Comparison of ENCODE assay signal across 8 cellular contexts in the genomic region with DNA sequence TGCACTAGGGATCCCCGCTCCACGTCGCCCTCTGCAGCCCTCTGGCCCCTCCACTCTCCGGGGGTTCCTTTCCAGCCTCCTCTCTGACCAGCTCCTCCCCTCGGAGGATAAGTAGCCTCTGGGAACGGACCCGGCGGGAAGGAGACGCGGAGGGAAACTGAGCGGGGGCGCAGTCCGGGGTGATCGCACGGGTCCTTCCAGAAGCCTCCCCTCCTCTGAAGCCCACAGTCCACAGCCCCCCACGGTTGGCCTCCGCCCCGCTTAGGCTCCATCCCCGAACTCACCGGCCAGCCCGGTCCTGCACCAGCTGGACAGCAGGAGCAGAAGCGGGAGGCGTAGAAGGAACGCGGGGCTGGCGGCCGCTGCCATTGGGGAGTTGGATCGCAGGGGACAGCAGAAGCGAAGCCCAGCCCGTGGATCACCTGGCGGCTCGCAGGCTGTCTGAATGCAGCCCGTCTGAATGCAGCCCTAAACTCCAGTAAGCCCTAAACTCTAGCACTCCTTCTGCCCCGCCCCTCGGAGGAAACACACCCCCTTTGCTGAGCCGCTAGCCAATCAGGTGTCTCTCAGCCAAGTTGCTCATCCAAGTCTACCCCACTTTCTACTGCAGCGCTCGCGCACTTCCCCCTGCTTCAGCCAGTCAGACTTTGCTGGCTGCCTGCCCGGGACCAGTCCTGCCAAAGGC. TPM values are rescaled to one million over a fixed set of nuclear protein-coding genes. Genes with fewer than 3 reads are reported as not detected.
DNase-seq lines count a peak whose midpoint lies in the region; ATAC-seq, FAIRE-seq and TF ChIP-seq lines count a peak whose summit lies in the region.

A gene with protein sequence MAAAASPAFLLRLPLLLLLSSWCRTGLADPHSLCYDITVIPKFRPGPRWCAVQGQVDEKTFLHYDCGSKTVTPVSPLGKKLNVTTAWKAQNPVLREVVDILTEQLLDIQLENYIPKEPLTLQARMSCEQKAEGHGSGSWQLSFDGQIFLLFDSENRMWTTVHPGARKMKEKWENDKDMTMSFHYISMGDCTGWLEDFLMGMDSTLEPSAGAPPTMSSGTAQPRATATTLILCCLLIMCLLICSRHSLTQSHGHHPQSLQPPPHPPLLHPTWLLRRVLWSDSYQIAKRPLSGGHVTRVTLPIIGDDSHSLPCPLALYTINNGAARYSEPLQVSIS (minus strand): TSS at position 480 of the 685 bp plus-strand sequence. CDS start 111 bp downstream, at position 369.

- H3K36me3 ChIP-seq in BLaER1 (no peaks in the 10 kb centered on the region), H1 (ENCODE audit: control insufficient read depth in 2 of 4, insufficient read depth in 4 of 4, low read length in 3 of 4) (peaks cover 0 to 3% (median 0%) of the 10 kb centered on the region in 4 experiments; a peak in 1 of 8 replicates), lung (ENCODE audit: control insufficient read depth in 2 of 2, insufficient read depth in 2 of 2, low read length in 2 of 2) (no peaks in the 10 kb centered on the region)

- H3K4me1 ChIP-seq in BLaER1: peaks cover 10% of the 10 kb centered on the region; the same call in 1 of the 2 replicates
- peaks cover 0 to 5% (median 0%) of the 10 kb centered on the region in 4 experiments; a peak in 2 of 7 replicates for H3K4me1 ChIP-seq in H1 (replicated peaks in 1 of 4; ENCODE audit: control insufficient read depth in 3 of 4, insufficient read depth in 4 of 4, low read length in 3 of 4)
- H3K4me1 ChIP-seq in lung (ENCODE audit: control insufficient read depth in 2 of 2, insufficient read depth in 2 of 2, low read length in 2 of 2): peaks cover 0 to 10% of the 10 kb centered on the region in 2 donors

- H3K9me3 ChIP-seq in BLaER1 (peaks cover 38% of the 10 kb centered on the region), H1 (ENCODE audit: insufficient read depth in 2 of 2, low read depth in 1 of 2, low read length in 1 of 2) (no peaks in the 10 kb centered on the region; a peak in 1 of 4 replicates), lung (ENCODE audit: control insufficient read depth in 2 of 2, insufficient read depth in 1 of 2, low read length in 1 of 2) (peaks cover 0 to 2% of the 10 kb centered on the region in 2 donors)

- TF ChIP-seq RAD21 in H1 (IDR thresholded peaks at IDR 0.05 in 1 of 2, conservative IDR thresholded peaks at IDR 0.05 in 1 of 2; ENCODE audit: low read depth in 2 of 2, low read length in 2 of 2): no peak

- no peak within 1 kb of the TSS for H2BK15ac ChIP-seq in H1 (ENCODE audit: low read length)

- H3K4ac ChIP-seq in H1 (replicated peaks; ENCODE audit: insufficient read length, low read depth, low read length): no peak within 1 kb of the TSS

- H3K23me2 ChIP-seq in H1 (ENCODE audit: low read depth, low read length): peaks cover 12% of the 10 kb centered on the region; the same call in 1 of the 2 replicates

- no peak within 1 kb of the TSS for H2AK5ac ChIP-seq in H1 (ENCODE audit: low read depth, low read length)

- H3K79me2 ChIP-seq in H1 (ENCODE audit: control insufficient read depth in 1 of 2, insufficient read depth in 2 of 2, low read length in 2 of 2): no peaks in the 10 kb centered on the region

- H3K23ac ChIP-seq in H1 (ENCODE audit: insufficient read length): no peak within 1 kb of the TSS

- no peak within 1 kb of the TSS for H3K56ac ChIP-seq in H1 (replicated peaks; ENCODE audit: insufficient read length, low read depth, low read length)

- CTCF ChIA-PET in activated CD8-positive, alpha-beta memory T cell treated with anti-CD3 and anti-CD28 coated beads, Interleukin-2, amount 10 ng/mL, durations not matched to agents 7 days and 5 days (lab: Charles Lee): interaction anchor here (0.6 to 2.5 kb wide), 3 partner anchors 76 to 199 kb away, joined by 3 to 10 read pairs (median 4); no protein-coding TSS in a partner anchor
- CTCF ChIA-PET in H1 (lab: Charles Lee; ENCODE audit: partially characterized antibody): interaction anchor here (0.7 to 1.6 kb wide), 5 partner anchors 16 to 198 kb away, joined by 3 to 6 read pairs (median 3); no protein-coding TSS in a partner anchor

- no peaks in the 10 kb centered on the region for H3K36me3 Mint-ChIP-seq in activated CD8-positive, alpha-beta memory T cell treated with anti-CD3 and anti-CD28 coated beads, Interleukin-2, amount 10 ng/mL, durations not matched to agents 7 days and 5 days

- 0 out of 2 replicates have a peak within 1 kb of the TSS, but pooled peaks have one; percentile 31 for H4K8ac ChIP-seq in H1 (ENCODE audit: extremely low read depth, insufficient read depth, low read length)

- no peak within 1 kb of the TSS for H3K4me2 ChIP-seq in BLaER1
- H3K4me2 ChIP-seq in H1 (ENCODE audit: insufficient read depth in 1 of 2, low read depth in 2 of 2, low read length in 2 of 2): peak within 1 kb of the TSS; percentile 88 to 91

- H2BK20ac ChIP-seq in H1 (ENCODE audit: low read length): no peak within 1 kb of the TSS

- TF ChIP-seq CTCF in H1 (IDR thresholded peaks at IDR 0.05; ENCODE audit: control extremely low read depth in 1 of 3, insufficient read depth in 1 of 3, low read depth in 1 of 3, low read length in 3 of 3): no peak
- TF ChIP-seq CTCF in lung (IDR thresholded peaks at IDR 0.05; ENCODE audit: control extremely low read depth, extremely low read depth): no peak

- H3K27me3 Mint-ChIP-seq in activated CD8-positive, alpha-beta memory T cell treated with anti-CD3 and anti-CD28 coated beads, Interleukin-2, amount 10 ng/mL, durations not matched to agents 7 days and 5 days: peaks cover 79% of the 10 kb centered on the region

- no peak within 1 kb of the TSS; the same call in 1 of the 2 replicates for H3K18ac ChIP-seq in H1 (ENCODE audit: extremely low read depth, low read length)

- H4K5ac ChIP-seq in H1 (ENCODE audit: insufficient read length, low read depth, low read length): no peak within 1 kb of the TSS

- no peak within 1 kb of the TSS for H3K27ac Mint-ChIP-seq in activated CD8-positive, alpha-beta memory T cell treated with anti-CD3 and anti-CD28 coated beads, Interleukin-2, amount 10 ng/mL, durations not matched to agents 7 days and 5 days

- WGBS in H1 (ENCODE audit: extremely low coverage in 1 of 2, insufficient coverage in 1 of 2, insufficient read length in 1 of 2, insufficient replicate concordance in 2 of 2, low coverage in 1 of 2, low lambda C conversion rate in 2 of 2, missing lambda C conversion rate in 1 of 2), 2 experiments: 3% methylated on average over 24 of the region's 40 CpGs; no CpG with 5 or more reads in 1 of the 2 experiments
- 1% methylated on average over 32 to 40 of the region's 40 CpGs for WGBS in lung, 2 donors

- peak in 1 of 2 experiments; percentile 60; a peak in 2 of 3 replicates for TF ChIP-seq POLR2A in H1 (IDR thresholded peaks at IDR 0.05; ENCODE audit: control extremely low read depth in 1 of 2, low read depth in 2 of 2, low read length in 2 of 2)

- ATAC-seq in HG02759 (IDR thresholded peaks at IDR 0.05; ENCODE audit: unreplicated experiment) (peak; percentile 63), lung (ENCODE audit: insufficient read depth, low FRiP score) (peak; percentile 88), GM19455 (IDR thresholded peaks at IDR 0.05; ENCODE audit: unreplicated experiment) (no peak)
- ATAC-seq in activated CD8-positive, alpha-beta memory T cell treated with anti-CD3 and anti-CD28 coated beads, Interleukin-2, amount 10 ng/mL, durations not matched to agents 7 days and 5 days: peak; percentile 95

- H4K20me1 ChIP-seq in BLaER1 (peaks cover 4% of the 10 kb centered on the region; the same call in 1 of the 2 replicates), H1 (replicated peaks in 1 of 2; ENCODE audit: control insufficient read depth in 1 of 2, insufficient read depth in 2 of 2, low read length in 2 of 2) (peaks cover 3 to 6% of the 10 kb centered on the region in 2 experiments)

- peak within 1 kb of the TSS; percentile 24; the same call in 1 of the 2 replicates for H2AFZ ChIP-seq in H1 (ENCODE audit: low read length)

- FAIRE-seq in H1 (lab: Jason Lieb, UNC): peak; percentile 73

- no peaks in the 10 kb centered on the region for H3K79me1 ChIP-seq in H1 (ENCODE audit: low read depth, low read length)

- H2BK120ac ChIP-seq in H1 (replicated peaks; ENCODE audit: low read depth, low read length): no peak within 1 kb of the TSS

- no peak within 1 kb of the TSS for H2BK5ac ChIP-seq in H1 (ENCODE audit: low read depth, low read length)

- H3K9ac ChIP-seq in BLaER1 (no peak within 1 kb of the TSS), H1 (replicated peaks in 1 of 4; ENCODE audit: extremely low read depth in 1 of 4, low read depth in 3 of 4, low read length in 3 of 4) (no peak within 1 kb of the TSS)

- H2BK12ac ChIP-seq in H1 (ENCODE audit: low read depth, low read length): no peak within 1 kb of the TSS

- 0 out of 2 replicates have a peak within 1 kb of the TSS, but pooled peaks have one; percentile 19 for H3K4me3 ChIP-seq in BLaER1
- peak within 1 kb of the TSS; percentile 56 to 70 (median 65) for H3K4me3 ChIP-seq in H1 (ENCODE audit: extremely low read depth in 1 of 4, insufficient read depth in 2 of 4, low read depth in 3 of 4, low read length in 4 of 4)
- peak within 1 kb of the TSS; percentile 27 for H3K4me3 ChIP-seq in lung

- peak within 1 kb of the TSS; percentile 78 for H3K4me3 Mint-ChIP-seq in activated CD8-positive, alpha-beta memory T cell treated with anti-CD3 and anti-CD28 coated beads, Interleukin-2, amount 10 ng/mL, durations not matched to agents 7 days and 5 days

- H3K4me1 Mint-ChIP-seq in activated CD8-positive, alpha-beta memory T cell treated with anti-CD3 and anti-CD28 coated beads, Interleukin-2, amount 10 ng/mL, durations not matched to agents 7 days and 5 days: peaks cover 26% of the 10 kb centered on the region

- TF ChIP-seq EP300 in H1 (IDR thresholded peaks at IDR 0.05; ENCODE audit: borderline replicate concordance in 1 of 2, low read depth in 2 of 2, low read length in 2 of 2): no peak

- H3K27me3 ChIP-seq in BLaER1 (peaks cover 79% of the 10 kb centered on the region), H1 (replicated peaks in 1 of 4; ENCODE audit: control insufficient read depth in 3 of 4, extremely low read depth in 1 of 4, insufficient read depth in 3 of 4, low read length in 3 of 4) (peaks cover 39 to 64% (median 57%) of the 10 kb centered on the region in 4 experiments), lung (ENCODE audit: control insufficient read depth, insufficient read depth) (no peaks in the 10 kb centered on the region)

- H4K91ac ChIP-seq in H1 (replicated peaks; ENCODE audit: insufficient read length, low read length): no peak within 1 kb of the TSS

- no peak within 1 kb of the TSS for H3K14ac ChIP-seq in H1 (ENCODE audit: insufficient read length)

- H3K27ac ChIP-seq in BLaER1 (no peak within 1 kb of the TSS), H1 (ENCODE audit: low read depth, low read length) (no peak within 1 kb of the TSS), lung (ENCODE audit: low read depth in 1 of 2, low read length in 1 of 2) (no peak within 1 kb of the TSS)

- POLR2A ChIA-PET in H1 (lab: Charles Lee; ENCODE audit: partially characterized antibody): interaction anchor here (1.1 kb wide), 1 partner anchor 59 kb away, joined by 3 read pairs; no protein-coding TSS in a partner anchor

- DNase-seq in NCI-H82 treated with DMSO at 0.1 percent for 48 hours (lab: John Stamatoyannopoulos, UW; ENCODE audit: unreplicated experiment) (peak; percentile 13), H1 (ENCODE audit: low read depth in 1 of 2, low spot score in 2 of 2) (peak; percentile 83 to 87), lung (ENCODE audit: low spot score) (peak; percentile 92)
- DNase-seq in activated CD8-positive, alpha-beta memory T cell treated with anti-CD3 and anti-CD28 coated beads, Interleukin-2, amount 10 ng/mL, durations not matched to agents 7 days and 5 days: peak; percentile 92
- DNase-seq in stimulated activated CD4-positive, alpha-beta T cell treated with anti-CD3 and anti-CD28 coated beads, Interleukin-4, amount 100 ng/mL, for 1 hour: peak; percentile 81

- H3K9me3 Mint-ChIP-seq in activated CD8-positive, alpha-beta memory T cell treated with anti-CD3 and anti-CD28 coated beads, Interleukin-2, amount 10 ng/mL, durations not matched to agents 7 days and 5 days (ENCODE audit: low read depth): no peaks in the 10 kb centered on the region

RNA-seq across cellular contexts. Expression of the gene that starts here (rescaled TPM):
- not detected for total RNA-seq in activated CD8-positive, alpha-beta memory T cell treated with anti-CD3 and anti-CD28 coated beads, Interleukin-2, amount 10 ng/mL, durations not matched to agents 7 days and 5 days
- not detected in 2 replicates for total RNA-seq in H1 (2021; fragmentation: NEBNext Ultra II Directional; extraction: Animal tissue kit (Norgen Biotek cat#: 25700))
- polyA plus RNA-seq in H1 (2011; rRNA removed): 0.08 and 0.16 TPM in 2 replicates
- polyA plus RNA-seq in H1 (2011; cell fraction: cytosol; rRNA removed): not detected
- not detected for polyA plus RNA-seq in H1 (2011; cell fraction: nucleus; rRNA removed)
- polyA plus RNA-seq in H1 (2012, experiment 1 of 2): 0.23 to 0.31 TPM in 2 of 4 replicates, not detected in the others
- polyA plus RNA-seq in H1 (2012, experiment 2 of 2): not detected
- 0.08 TPM for polyA plus RNA-seq in H1 (2013, experiment 1 of 2)
- polyA plus RNA-seq in H1 (2013, experiment 2 of 2): 0.09 TPM
- not detected in 2 replicates for polyA minus RNA-seq in H1 (2011; rRNA and poly(A)+ RNA removed)
- polyA minus RNA-seq in H1 (2011; cell fraction: cytosol; rRNA and poly(A)+ RNA removed): not detected
- not detected for polyA minus RNA-seq in H1 (2011; cell fraction: nucleus; rRNA and poly(A)+ RNA removed)
- total RNA-seq in lung: 1 to 10 TPM in 1 of 2 donors, under 1 TPM in 1; 0.61 to 1.4 TPM
- 1 to 10 TPM in 1 of 2 donors, under 1 TPM in 1; 0.32 to 1.8 TPM for polyA plus RNA-seq in lung

Comparison
In these comparisons a context has a peak if more than half of its experiments do, and no peak if none do; other contexts are left out.
1. Peak in DNase-seq and ATAC-seq in activated CD8-positive, alpha-beta memory T cell treated with anti-CD3 and anti-CD28 coated beads, Interleukin-2, amount 10 ng/mL, durations not matched to agents 7 days and 5 days; RNA of the gene not detected or under 1 TPM.
2. Peak in DNase-seq, H3K4me3 ChIP-seq and H3K4me2 ChIP-seq in H1; RNA of the gene not detected or under 1 TPM.
3. DNase-seq: peak in every context shown above with its lines; median percentile 92 in activated CD8-positive, alpha-beta memory T cell treated with anti-CD3 and anti-CD28 coated beads, Interleukin-2, amount 10 ng/mL, durations not matched to agents 7 days and 5 days; 92 in lung; 85 in H1; 81 in stimulated activated CD4-positive, alpha-beta T cell treated with anti-CD3 and anti-CD28 coated beads, Interleukin-4, amount 100 ng/mL, for 1 hour; 13 in NCI-H82 treated with DMSO at 0.1 percent for 48 hours.